24 cellular contexts compared by ENCODE assay signal in the genomic region with DNA sequence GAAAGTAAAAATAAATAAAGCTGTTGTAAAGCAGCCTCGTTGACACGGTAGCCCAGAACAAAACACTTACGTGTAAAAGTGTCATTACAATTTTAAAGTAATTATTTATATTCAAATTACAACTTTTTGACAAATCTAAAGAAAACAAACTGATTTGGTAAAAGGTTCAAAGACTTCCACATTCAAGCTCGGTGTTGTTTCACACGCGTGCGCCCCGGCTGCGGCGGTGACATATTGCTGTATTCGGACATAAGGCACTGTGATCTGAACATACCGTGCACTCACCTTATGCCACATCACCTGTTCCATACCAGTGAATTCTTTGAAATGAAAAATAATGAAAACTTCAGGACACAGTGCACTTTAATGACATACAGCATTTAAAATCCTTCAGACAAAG. TPM values are rescaled to one million over a fixed set of nuclear protein-coding genes. Genes with fewer than 3 reads are reported as not detected.
A peak's percentile ranks its signal among the peaks of the same experiment; 100 is the strongest.
DNase-seq lines count a peak whose midpoint lies in the region; ATAC-seq and TF ChIP-seq lines count a peak whose summit lies in the region.
"Had no signal": no experiment of that assay in that cellular context is flagged by ENCODE, and none has a peak within 500 bp of the region (broad histone marks: within the 10 kb centered on the region; RNA-seq: fewer than 3 reads in every experiment).

No MANE protein-coding gene starts in this region.

- in situ Hi-C loops in Panc1 (cut with HindIII; ENCODE audit: low pct_unique_long_range_greater_than_20kb, low sequenced_read_pairs), result no loop called here

- H3K4me3 ChIP-seq in right atrium auricular region (no peak overlapping the region), Panc1 (ENCODE audit: low read depth in 2 of 2, low read length in 2 of 2) (no peak overlapping the region)
- H3K4me3 ChIP-seq: BLaER1, GM12878 had no signal

- no peak for ATAC-seq in Right ventricle myocardium inferior
- no peak for ATAC-seq in Panc1
- no peak for ATAC-seq in HG03039 (IDR thresholded peaks at IDR 0.05; ENCODE audit: unreplicated experiment)
- ATAC-seq: GM12878 had no signal

- H3K9me3 Mint-ChIP-seq in progenitor cell of endocrine pancreas (ENCODE audit: low read depth), result no peaks in the 10 kb centered on the region
- H3K9me3 Mint-ChIP-seq: CD14-positive monocyte; CD4-positive, alpha-beta memory T cell; CD4-positive, CD25-positive, alpha-beta regulatory T cell; CD8-positive, alpha-beta memory T cell had no signal

- TF ChIP-seq CTCF in right atrium auricular region (IDR thresholded peaks at IDR 0.05), result no peak
- TF ChIP-seq CTCF in Panc1 (IDR thresholded peaks at IDR 0.05), result no peak
- TF ChIP-seq CTCF in progenitor cell of endocrine pancreas (IDR thresholded peaks at IDR 0.05; ENCODE audit: unreplicated experiment), result no peak

- CTCF ChIA-PET in Panc1 (lab: Charles Lee), result no interaction called here

- intact Hi-C loops in Right ventricle myocardium inferior (cut with DNase I), result no loop called here
- intact Hi-C loops in Panc1 (cut with micrococcal nuclease; ENCODE audit: unreplicated experiment), result no loop called here

- H3K4me1 ChIP-seq in right atrium auricular region (peaks cover 0 to 5% of the 10 kb centered on the region in 2 donors), Panc1 (ENCODE audit: control insufficient read depth, insufficient read depth, low read length) (0 out of 2 replicates have a peak, but pooled peaks cover 9% of the 10 kb centered on the region)
- H3K4me1 ChIP-seq: BE2C had no signal

- DNase-seq in Right ventricle myocardium inferior (ENCODE audit: missing footprints) (peak; percentile 67), right atrium auricular region (ENCODE audit: low spot score) (no peak), Panc1 (ENCODE audit: low read depth, low spot score) (no peak), progenitor cell of endocrine pancreas (ENCODE audit: low spot score, unreplicated experiment) (no peak), RPMI8226 (no peak)
- DNase-seq: 8988T; ACHN; BE2C; C1 segment of cervical spinal cord; CD4-positive, alpha-beta memory T cell; CD4-positive, CD25-positive, alpha-beta regulatory T cell; CD8-positive, alpha-beta memory T cell; COR-L47; DMS 273 treated with DMSO at 0.1 percent for 48 hours; DMS153; DMS53; DMS79; DND-41; EL; GDM1 had no signal

- BruUV-seq in Panc1 (replicated peaks; lab: Mats Ljungman, UMichigan), result TSS peak; percentile 73

- no peaks in the 10 kb centered on the region for H3K27me3 ChIP-seq in right atrium auricular region
- H3K27me3 ChIP-seq in Panc1 (ENCODE audit: control insufficient read depth, insufficient read depth, low read length), result no peaks in the 10 kb centered on the region
- H3K27me3 ChIP-seq: BE2C, BLaER1 had no signal

- POLR2A ChIA-PET in Panc1 (lab: Charles Lee), result no interaction called here

- no peak overlapping the region for H3K4me3 Mint-ChIP-seq in progenitor cell of endocrine pancreas (ENCODE audit: low read depth)
- H3K4me3 Mint-ChIP-seq: CD14-positive monocyte; CD4-positive, alpha-beta memory T cell; CD4-positive, CD25-positive, alpha-beta regulatory T cell; CD8-positive, alpha-beta memory T cell had no signal

- H3K36me3 Mint-ChIP-seq in progenitor cell of endocrine pancreas (ENCODE audit: insufficient read depth), result peaks cover 13% of the 10 kb centered on the region

- peaks cover 21% of the 10 kb centered on the region for H3K4me1 Mint-ChIP-seq in progenitor cell of endocrine pancreas (ENCODE audit: low read depth)
- H3K4me1 Mint-ChIP-seq: CD14-positive monocyte had no signal

- peak overlapping the region; percentile 71 for H3K27ac Mint-ChIP-seq in progenitor cell of endocrine pancreas
- H3K27ac Mint-ChIP-seq: CD4-positive, alpha-beta memory T cell; CD4-positive, CD25-positive, alpha-beta regulatory T cell had no signal

- H3K9me3 ChIP-seq in right atrium auricular region (no peaks in the 10 kb centered on the region), Panc1 (ENCODE audit: control insufficient read depth, insufficient read depth, low read depth, low read length) (no peaks in the 10 kb centered on the region)
- H3K9me3 ChIP-seq: BE2C, BLaER1 had no signal

- H3K27ac ChIP-seq in right atrium auricular region (no peak overlapping the region), Panc1 (ENCODE audit: low read length) (no peak overlapping the region)
- H3K27ac ChIP-seq: BLaER1 had no signal

- no peaks in the 10 kb centered on the region for H3K27me3 Mint-ChIP-seq in progenitor cell of endocrine pancreas
- H3K27me3 Mint-ChIP-seq: CD4-positive, CD25-positive, alpha-beta regulatory T cell; CD8-positive, alpha-beta memory T cell had no signal

- H3K36me3 ChIP-seq in right atrium auricular region (peaks cover 59% of the 10 kb centered on the region), Panc1 (ENCODE audit: control insufficient read depth, insufficient read depth, low read length) (peaks cover 26% of the 10 kb centered on the region)
- H3K36me3 ChIP-seq: BE2C had no signal

RNA-seq across cellular contexts. Expression of a gene that starts 36.9 kb away (rescaled TPM):
- total RNA-seq in Right ventricle myocardium inferior, result 135 TPM
- total RNA-seq in right atrium auricular region, result 100 to 1,000 TPM in 1 of 2 donors, 10 to 100 TPM in 1; 77.9 to 128 TPM
- total RNA-seq in Panc1 (2021; ENCODE audit: unreplicated experiment), result 259 TPM
- polyA plus RNA-seq in Panc1 (2012; ENCODE audit: insufficient read length), result 147 TPM
- 71.7 and 78.8 TPM in 2 replicates for total RNA-seq in progenitor cell of endocrine pancreas
